ENCODE assay signal across 33 cellular contexts in genomic region chr5:174818430-174818829, GRCh38.
"Had no signal": no experiment of that assay in that cellular context is flagged by ENCODE, and none has a peak within 500 bp of the region (broad histone marks: within the 10 kb centered on the region; RNA-seq: fewer than 3 reads in every experiment).

No MANE protein-coding gene starts in this region.

- H3K4me3 ChIP-seq: adrenal gland, body of pancreas, breast epithelium had no signal

- H3K4me1 ChIP-seq: adrenal gland, body of pancreas, breast epithelium had no signal

- H3K9me3 ChIP-seq: adrenal gland, body of pancreas had no signal

- H3K36me3 ChIP-seq: adrenal gland, brain microvascular endothelial cell, breast epithelium had no signal

- DNase-seq: activated B cell treated with CpG ODN at 0.5 μM for 24 hours; activated CD4-positive, alpha-beta memory T cell treated with anti-CD3 and anti-CD28 coated beads for 36 hours; activated CD4-positive, alpha-beta T cell treated with anti-CD3 and anti-CD28 coated beads for 4 hours; activated CD4-positive, alpha-beta T cell treated with anti-CD3 and anti-CD28 coated beads, Interleukin-2, amount 10 ng/mL, durations not matched to agents 24 days and 14 days; activated CD4-positive, alpha-beta T cell treated with anti-CD3 and anti-CD28 coated beads, Interleukin-2, amount 50 U/mL, for 1 hour; activated CD4-positive, alpha-beta T cell treated with anti-CD3 and anti-CD28 coated beads, Interleukin-2, amount 50 U/mL, for 4 hours; activated CD4-positive, CD25-positive, alpha-beta regulatory T cell treated with anti-CD3 and anti-CD28 coated beads, Interleukin-2, amount 50 U/mL, for 72 hours; activated CD8-positive, alpha-beta memory T cell treated with anti-CD3 and anti-CD28 coated beads, Interleukin-2, amount 50 U/mL, for 4 hours; activated CD8-positive, alpha-beta T cell treated with anti-CD3 and anti-CD28 coated beads for 36 hours; activated effector memory CD4-positive, alpha-beta T cell treated with anti-CD3 and anti-CD28 coated beads, Interleukin-2, amount 50 U/mL, for 16 hours; activated gamma-delta T cell treated with Interleukin-2 at 50 U/mL for 16 hours; activated naive CD4-positive, alpha-beta T cell; activated naive CD4-positive, alpha-beta T cell treated with anti-CD3 and anti-CD28 coated beads for 36 hours; activated naive CD4-positive, alpha-beta T cell treated with anti-CD3 and anti-CD28 coated beads, Interleukin-2, amount 50 U/mL, for 16 hours; activated naive CD8-positive, alpha-beta T cell treated with anti-CD3 and anti-CD28 coated beads for 36 hours; activated T-cell treated with anti-CD3 and anti-CD28 coated beads for 4 hours; activated T-cell treated with anti-CD3 and anti-CD28 coated beads, Interleukin-2, amount 50 U/mL, for 1 hour; activated T-cell treated with anti-CD3 and anti-CD28 coated beads, Interleukin-2, amount 50 U/mL, for 4 hours; activated T-cell treated with anti-CD3 and anti-CD28 coated beads, Interleukin-2, amount 50 U/mL, for 72 hours; adrenal gland; amniotic stem cell; aorta; body of pancreas; brain microvascular endothelial cell; central memory CD4-positive, alpha-beta T cell; T-helper 2 cell; T-helper 9 cell had no signal

- ATAC-seq: activated CD8-positive, alpha-beta T cell treated with anti-CD3 and anti-CD28 coated beads for 36 hours; activated naive CD4-positive, alpha-beta T cell treated with anti-CD3 and anti-CD28 coated beads, Interleukin-2, amount 50 U/mL, for 72 hours; activated T-cell treated with anti-CD3 and anti-CD28 coated beads, Interleukin-2, amount 50 U/mL, for 4 hours; activated T-cell treated with anti-CD3 and anti-CD28 coated beads, Interleukin-2, amount 50 U/mL, for 72 hours; activated T-helper 17 cell treated with anti-CD3 and anti-CD28 coated beads, Interleukin-2, amount 50 U/mL, for 72 hours; body of pancreas had no signal

- H3K27ac ChIP-seq: adrenal gland, body of pancreas, brain microvascular endothelial cell, breast epithelium, VCaP had no signal

- H3K27me3 ChIP-seq: adrenal gland, body of pancreas, brain microvascular endothelial cell, breast epithelium had no signal

- FAIRE-seq: astrocyte, TTC549 had no signal
